8 cellular contexts compared by ENCODE assay signal in genomic region chr2:10911291-10912075, GRCh38. TPM values are rescaled to one million over a fixed set of nuclear protein-coding genes. Genes with fewer than 3 reads are reported as not detected.
DNase-seq lines count a peak whose midpoint lies in the region; ATAC-seq and TF ChIP-seq lines count a peak whose summit lies in the region.
"Had no signal": no experiment of that assay in that cellular context is flagged by ENCODE, and none has a peak within 500 bp of the region (broad histone marks: within the 10 kb centered on the region; RNA-seq: fewer than 3 reads in every experiment).

TSS of gene KCNF1 (plus strand) at chr2:10911934. CDS start at chr2:10912427, 493 bp downstream.

- CTCF ChIA-PET in HEK293 (lab: Yijun Ruan, JAX), result interaction anchor here (0.6 to 6.0 kb wide), 8 partner anchors 17 to 596 kb away, joined by 3 to 40 read pairs (median 4); no protein-coding TSS in a partner anchor

- H3K4me1 Mint-ChIP-seq in chondrocyte (ENCODE audit: low read depth), result peaks cover 6% of the 10 kb centered on the region
- no peaks in the 10 kb centered on the region for H3K4me1 Mint-ChIP-seq in immature natural killer cell

- H3K36me3 Mint-ChIP-seq in chondrocyte (ENCODE audit: low read depth), result no peaks in the 10 kb centered on the region
- no peaks in the 10 kb centered on the region for H3K36me3 Mint-ChIP-seq in immature natural killer cell

- ATAC-seq in left lobe of liver, result peak; percentile 64

- H3K27ac Mint-ChIP-seq in chondrocyte (ENCODE audit: unreplicated experiment), result no peak within 1 kb of the TSS
- no peak within 1 kb of the TSS for H3K27ac Mint-ChIP-seq in immature natural killer cell

- H3K27ac ChIP-seq in HEK293 (ENCODE audit: extremely low read depth, low read depth, low read length), result no peak within 1 kb of the TSS; the same call in 1 of the 2 replicates

- no peaks in the 10 kb centered on the region for H3K36me3 ChIP-seq in HEK293 (ENCODE audit: control insufficient read depth in 2 of 2, insufficient read depth in 1 of 2, low read length in 2 of 2)

- H3K4me1 ChIP-seq in HEK293 (ENCODE audit: control insufficient read depth, insufficient read depth, low read length), result peaks cover 2% of the 10 kb centered on the region; the same call in 1 of the 2 replicates

- no peaks in the 10 kb centered on the region for H3K9me3 ChIP-seq in HEK293 (ENCODE audit: control insufficient read depth, insufficient read depth, low read depth, low read length)

- DNase-seq in NCI-H460 (ENCODE audit: extremely low read depth, low read depth) (peak; percentile 67), chondrocyte (ENCODE audit: low spot score) (no peak), left lobe of liver (ENCODE audit: low spot score) (no peak), immature natural killer cell (no peak), cerebellar nuclear complex (lab: John Stamatoyannopoulos, UW) (no peak), T-helper 9 cell (no peak)

- H3K4me3 Mint-ChIP-seq in chondrocyte (ENCODE audit: unreplicated experiment), result peak within 1 kb of the TSS; percentile 58
- peak within 1 kb of the TSS in 2 of 5 donors; percentile 0 to 36 for H3K4me3 Mint-ChIP-seq in immature natural killer cell

- H3K4me3 ChIP-seq in HEK293 (ENCODE audit: low read depth, low read length), result peak within 1 kb of the TSS; percentile 29

- TF ChIP-seq CTCF in HEK293 (tag by site-specific recombination; IDR thresholded peaks at IDR 0.05) (peak; percentile 67; the same call in 1 of the 2 replicates), chondrocyte (IDR thresholded peaks at IDR 0.05) (peak; percentile 76)

- POLR2A ChIA-PET in HEK293 (lab: Yijun Ruan, JAX), result no interaction called here

- H3K9me3 Mint-ChIP-seq in chondrocyte (ENCODE audit: low read depth) (no peaks in the 10 kb centered on the region), immature natural killer cell (no peaks in the 10 kb centered on the region)

- H3K27me3 Mint-ChIP-seq in chondrocyte (ENCODE audit: low read depth) (peaks cover 17% of the 10 kb centered on the region), immature natural killer cell (ENCODE audit: low read depth in 3 of 3) (peaks cover 0 to 11% (median 2%) of the 10 kb centered on the region in 3 donors)

TF ChIP-seq in HEK293, 187 proteins besides CTCF, POLR2A, EP300 and RAD21 (continues in another document):
- TF ChIP-seq ZNF133 (tag by site-specific recombination; IDR thresholded peaks at IDR 0.05) (no peak), ZBTB21 (tag by site-specific recombination; IDR thresholded peaks at IDR 0.05) (no peak), ZNF184 (tag by site-specific recombination; IDR thresholded peaks at IDR 0.05) (no peak), ZBTB26 (tag by site-specific recombination; optimal IDR thresholded peaks at IDR 0.05) (peak; percentile 78), ZNF398 (tag by site-specific recombination; IDR thresholded peaks at IDR 0.05) (no peak), GLIS1 (tag by site-specific recombination; IDR thresholded peaks at IDR 0.05) (peak; percentile 34; the same call in 1 of the 2 replicates), ZNF335 (tag by site-specific recombination; conservative IDR thresholded peaks at IDR 0.05) (peak; percentile 71), ZNF48 (tag by site-specific recombination; IDR thresholded peaks at IDR 0.05) (no peak), ZNF302 (tag by site-specific recombination; IDR thresholded peaks at IDR 0.05; ENCODE audit: low read depth) (no peak), ZNF423 (tag by site-specific recombination; IDR thresholded peaks at IDR 0.05) (no peak), ZBTB44 (tag by site-specific recombination; IDR thresholded peaks at IDR 0.05) (no peak), ZFHX2 (tag by site-specific recombination; conservative IDR thresholded peaks at IDR 0.05) (0 out of 2 replicates have a peak, but pooled peaks have one; percentile 9), HIC1 (tag by site-specific recombination; IDR thresholded peaks at IDR 0.05) (peak; percentile 45; the same call in 1 of the 2 replicates), ZIC2 (tag by site-specific recombination; IDR thresholded peaks at IDR 0.05) (peak; percentile 76), ATF2 (tag by site-specific recombination; IDR thresholded peaks at IDR 0.05; ENCODE audit: low read depth) (no peak), ZBTB8A (tag by site-specific recombination; IDR thresholded peaks at IDR 0.05) (peak; percentile 68), GLIS2 (tag by site-specific recombination; IDR thresholded peaks at IDR 0.05) (peak; percentile 30; the same call in 1 of the 2 replicates), PBX3 (CRISPR knock-in tag; IDR thresholded peaks at IDR 0.05) (no peak), ZNF2 (tag by site-specific recombination; IDR thresholded peaks at IDR 0.05) (0 out of 2 replicates have a peak, but pooled peaks have one; percentile 18)

RNA-seq across cellular contexts. Expression of gene KCNF1, which starts in this region (rescaled TPM):
- 1.6 and 2.3 TPM in 2 replicates for total RNA-seq in NCI-H460 (2014; rRNA removed; shearing (Covaris generic))
- polyA plus RNA-seq in NCI-H460 (2014; cell fraction: nucleus; rRNA removed), result 2.0 and 2.6 TPM in 2 replicates
- total RNA-seq in chondrocyte (not detected in 3 replicates), left lobe of liver (not detected)
- polyA plus RNA-seq in immature natural killer cell, result not detected
- total RNA-seq: T-helper 2 cell treated with Interferon-gamma antibody and Interleukin-4, amounts not matched to agents 100 ng/mL and 5 ng/mL, for 36 hours had no signal

Comparison
In these comparisons a context has a peak if more than half of its experiments do, and no peak if none do; other contexts are left out.
1. Peak in ATAC-seq in left lobe of liver; RNA of the gene not detected or under 1 TPM.